Comparison of ENCODE assay signal across 29 cellular contexts in the genomic region with DNA sequence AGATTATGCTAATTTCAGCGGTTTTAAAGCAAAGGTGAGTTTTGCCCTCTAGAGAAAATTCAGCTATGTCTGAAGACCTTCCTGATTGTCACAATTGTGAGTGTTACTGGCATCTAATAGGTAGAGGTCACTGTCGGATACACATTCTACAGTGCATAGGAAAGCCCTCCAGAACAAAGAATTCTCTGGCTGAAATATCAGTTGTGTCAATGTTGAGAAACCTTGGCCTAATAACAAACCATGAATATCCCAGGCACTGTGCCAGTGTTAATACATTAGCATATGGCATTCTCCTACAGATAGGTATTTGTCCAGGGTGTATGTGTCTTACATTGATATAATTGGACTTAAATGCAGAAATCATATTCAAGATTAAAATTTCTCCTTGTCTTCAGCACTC.
"Had no signal": no experiment of that assay in that cellular context is flagged by ENCODE, and none has a peak within 500 bp of the region (broad histone marks: within the 10 kb centered on the region; RNA-seq: fewer than 3 reads in every experiment).

No MANE protein-coding gene starts in this region.

- ATAC-seq: activated CD4-positive, CD25-positive, alpha-beta regulatory T cell treated with anti-CD3 and anti-CD28 coated beads, Interleukin-2, amount 50 U/mL, for 24 hours; left cardiac atrium; naive thymus-derived CD8-positive, alpha-beta T cell; pancreas; sciatic nerve; stimulated activated naive CD8-positive, alpha-beta T cell treated with anti-CD3 and anti-CD28 coated beads, Interleukin-15, Interleukin-2, amounts not matched to agents 100 U/mL and 50 U/mL, for 24 hours; T-helper 17 cell had no signal

- H3K9me3 ChIP-seq: ascending aorta, colonic mucosa, pancreas, prostate gland, testis, transverse colon had no signal

- H3K4me1 ChIP-seq: ascending aorta, colonic mucosa, pancreas, prostate gland, testis, transverse colon had no signal

- H3K27ac ChIP-seq: ascending aorta, brain microvascular endothelial cell, colonic mucosa, pancreas, prostate gland, skin epidermis, testis, transverse colon, WERI-Rb-1 had no signal

- H3K27me3 ChIP-seq: ascending aorta, brain microvascular endothelial cell, colonic mucosa, testis, transverse colon had no signal

- DNase-seq: activated CD4-positive, alpha-beta memory T cell treated with anti-CD3 and anti-CD28 coated beads for 36 hours; activated CD4-positive, alpha-beta T cell treated with anti-CD3 and anti-CD28 coated beads, Interleukin-2, amount 10 ng/mL, durations not matched to agents 24 days and 14 days; activated CD8-positive, alpha-beta memory T cell treated with anti-CD3 and anti-CD28 coated beads, Interleukin-2, amount 50 U/mL, for 4 hours; activated gamma-delta T cell; activated naive CD4-positive, alpha-beta T cell treated with anti-CD3 and anti-CD28 coated beads, Interleukin-2, amount 10 ng/mL, durations not matched to agents 7 days and 5 days; activated naive CD8-positive, alpha-beta T cell treated with anti-CD3 and anti-CD28 coated beads, Interleukin-2, amount 10 ng/mL, durations not matched to agents 7 days and 5 days; activated T-cell treated with anti-CD3 and anti-CD28 coated beads, Interleukin-2, amount 50 U/mL, for 1 hour; brain microvascular endothelial cell; colonic mucosa; effector CD8-positive, alpha-beta T cell; islet precursor cell; left cardiac atrium; naive thymus-derived CD8-positive, alpha-beta T cell; nucleus accumbens; pancreas; retina; stimulated activated CD4-positive, alpha-beta T cell treated with anti-CD3 and anti-CD28 coated beads, Interleukin-12 subunit alpha, Interleukin-12 subunit beta, amount 100 ng/mL, for 4 hours; stimulated activated CD4-positive, alpha-beta T cell treated with anti-CD3 and anti-CD28 coated beads, Interleukin-4, amount 100 ng/mL, for 1 hour; stimulated activated naive CD8-positive, alpha-beta T cell treated with anti-CD3 and anti-CD28 coated beads, Interleukin-15, Interleukin-2, amounts not matched to agents 100 U/mL and 50 U/mL, for 24 hours; T-helper 17 cell; T1000; testis; transverse colon; WERI-Rb-1 had no signal

- H3K36me3 ChIP-seq: ascending aorta, brain microvascular endothelial cell, colonic mucosa, pancreas, prostate gland, transverse colon, WERI-Rb-1 had no signal

- H3K4me3 ChIP-seq: ascending aorta, colonic mucosa, pancreas, prostate gland, skin epidermis, testis, transverse colon had no signal
